ENCODE assay signal across 22 cellular contexts in the genomic region with DNA sequence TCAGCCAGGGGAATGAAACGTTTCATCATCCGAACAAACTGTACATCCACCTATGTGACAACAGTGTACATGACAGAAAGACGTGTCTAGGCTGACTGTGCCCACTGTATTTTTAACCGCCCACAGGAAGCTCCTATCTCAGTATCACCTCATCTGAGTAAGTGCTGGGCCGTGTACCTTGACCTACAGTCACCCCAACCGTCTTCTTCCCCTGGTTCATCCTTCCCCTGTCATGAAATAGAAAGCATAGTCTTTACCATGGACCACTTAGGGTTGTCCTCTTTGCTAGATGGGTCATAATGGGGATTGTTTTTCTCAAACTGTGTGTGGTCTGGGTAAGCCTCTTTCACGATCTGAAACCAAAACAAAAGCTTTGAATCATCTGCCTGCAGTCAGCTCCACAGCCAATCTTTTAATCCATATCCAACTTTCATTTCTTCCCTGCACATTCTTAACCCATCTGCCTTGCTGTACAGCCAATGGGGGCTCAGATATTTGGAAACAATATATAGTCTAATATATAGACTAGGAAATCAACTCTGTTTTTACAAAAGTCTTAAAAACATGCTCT. TPM values are rescaled to one million over a fixed set of nuclear protein-coding genes. Genes with fewer than 3 reads are reported as not detected.
DNase-seq lines count a peak whose midpoint lies in the region; ATAC-seq and TF ChIP-seq lines count a peak whose summit lies in the region.
"Had no signal": no experiment of that assay in that cellular context is flagged by ENCODE, and none has a peak within 500 bp of the region (broad histone marks: within the 10 kb centered on the region; RNA-seq: fewer than 3 reads in every experiment).

No MANE protein-coding gene starts in this region.

- H3K4ac ChIP-seq in IMR-90 (ENCODE audit: low read depth, low read length) (no peak overlapping the region), mesenchymal stem cell (ENCODE audit: low read depth in 1 of 2, low read length in 2 of 2) (no peak overlapping the region)

- no peaks in the 10 kb centered on the region for H3K9me3 Mint-ChIP-seq in activated T-helper 17 cell treated with anti-CD3 and anti-CD28 coated beads, Interleukin-2, amount 50 U/mL, for 72 hours
- H3K9me3 Mint-ChIP-seq: activated B cell treated with CpG ODN at 0.5 μM for 24 hours, nephron progenitor cell had no signal

- H2BK12ac ChIP-seq in mesenchymal stem cell (ENCODE audit: low read length in 2 of 2), result no peak overlapping the region

- H2AK9ac ChIP-seq in IMR-90 (replicated peaks; ENCODE audit: low read depth, low read length, poor library complexity), result peak overlapping the region; percentile 6

- no peak overlapping the region for H3K9ac ChIP-seq in IMR-90 (ENCODE audit: low read depth, low read length)
- peak overlapping the region; percentile 17 for H3K9ac ChIP-seq in mesenchymal stem cell (ENCODE audit: low read length)
- H3K9ac ChIP-seq: BLaER1 treated with 17β-estradiol and CSF1 and Interleukin-3, amounts not matched to agents 10 nM and 100 nM had no signal

- H3K14ac ChIP-seq in IMR-90 (replicated peaks; ENCODE audit: low read depth, low read length) (no peak overlapping the region), mesenchymal stem cell (ENCODE audit: low read length in 2 of 2) (no peak overlapping the region)

- in situ Hi-C loops in IMR-90 (cut with MboI; ENCODE audit: low sequenced_read_pairs), result no loop called here

- H3K36me3 ChIP-seq in IMR-90 (ENCODE audit: control insufficient read depth, insufficient read depth, low read length) (peaks cover 44% of the 10 kb centered on the region), mesenchymal stem cell (ENCODE audit: control insufficient read depth in 1 of 2, insufficient read depth in 2 of 2, low read depth in 1 of 2, low read length in 2 of 2) (peaks cover 37 to 75% of the 10 kb centered on the region in 2 experiments), upper lobe of left lung (peaks cover 8 to 72% (median 54%) of the 10 kb centered on the region in 4 donors)

- CTCF ChIA-PET in IMR-90 (lab: Yijun Ruan, JAX), result interaction anchor here (1.0 kb wide), 1 partner anchor 199 kb away, joined by 3 read pairs; no protein-coding TSS in a partner anchor

- peak overlapping the region; percentile 47 for H3K4me3 Mint-ChIP-seq in activated T-helper 17 cell treated with anti-CD3 and anti-CD28 coated beads, Interleukin-2, amount 50 U/mL, for 72 hours
- H3K4me3 Mint-ChIP-seq: activated B cell treated with CpG ODN at 0.5 μM for 24 hours, nephron progenitor cell had no signal

- H2BK120ac ChIP-seq in IMR-90 (ENCODE audit: low read depth, low read length) (no peak overlapping the region), mesenchymal stem cell (ENCODE audit: low read depth, low read length) (no peak overlapping the region)

- H4K8ac ChIP-seq in IMR-90 (ENCODE audit: low read depth in 2 of 2, low read length in 2 of 2) (no peak overlapping the region), mesenchymal stem cell (ENCODE audit: low read length) (no peak overlapping the region)

- H3K27me3 ChIP-seq in IMR-90 (ENCODE audit: control insufficient read depth, insufficient read depth, low read length) (no peaks in the 10 kb centered on the region), mesenchymal stem cell (ENCODE audit: control insufficient read depth in 1 of 2, insufficient read depth in 1 of 2, low read length in 2 of 2) (no peaks in the 10 kb centered on the region), upper lobe of left lung (no peaks in the 10 kb centered on the region)
- H3K27me3 ChIP-seq: BLaER1 treated with 17β-estradiol and CSF1 and Interleukin-3, amounts not matched to agents 10 nM and 100 nM; SJSA1 had no signal

- H3K18ac ChIP-seq in IMR-90 (ENCODE audit: low read depth, low read length) (no peak overlapping the region), mesenchymal stem cell (ENCODE audit: low read depth in 1 of 2, low read length in 2 of 2) (no peak overlapping the region)

- H3K9me3 ChIP-seq in IMR-90 (ENCODE audit: control insufficient read depth, insufficient read depth, low read length) (no peaks in the 10 kb centered on the region), mesenchymal stem cell (ENCODE audit: control insufficient read depth, low read length) (no peaks in the 10 kb centered on the region), upper lobe of left lung (no peaks in the 10 kb centered on the region)
- H3K9me3 ChIP-seq: A549; BLaER1 treated with 17β-estradiol and CSF1 and Interleukin-3, amounts not matched to agents 10 nM and 100 nM; SJSA1 had no signal

- TF ChIP-seq POLR2A in IMR-90 (IDR thresholded peaks at IDR 0.05; ENCODE audit: low read depth, low read length), result no peak
- TF ChIP-seq POLR2A in upper lobe of left lung (IDR thresholded peaks at IDR 0.05), result no peak

- POLR2A ChIA-PET in IMR-90 (lab: Charles Lee; ENCODE audit: unreplicated experiment), result no interaction called here

- no peaks in the 10 kb centered on the region for H4K20me1 ChIP-seq in IMR-90 (ENCODE audit: insufficient read depth, low read length)

- no peak overlapping the region for H4K91ac ChIP-seq in IMR-90 (ENCODE audit: insufficient read depth, low read depth, low read length)
- H4K91ac ChIP-seq in mesenchymal stem cell (ENCODE audit: low read length), result no peak overlapping the region

- H2BK5ac ChIP-seq in IMR-90 (ENCODE audit: low read depth, low read length, poor library complexity, severe bottlenecking), result no peak overlapping the region
- H2BK5ac ChIP-seq in mesenchymal stem cell (ENCODE audit: low read depth, low read length, poor library complexity, severe bottlenecking), result no peak overlapping the region

- H3K27ac ChIP-seq in IMR-90 (ENCODE audit: insufficient read depth, low read length) (no peak overlapping the region), mesenchymal stem cell (ENCODE audit: low read length, poor library complexity, severe bottlenecking) (no peak overlapping the region), upper lobe of left lung (no peak overlapping the region)
- H3K27ac ChIP-seq: A549; BLaER1 treated with 17β-estradiol and CSF1 and Interleukin-3, amounts not matched to agents 10 nM and 100 nM; epithelial cell of prostate; SJSA1 had no signal

- H3K4me2 ChIP-seq in IMR-90 (ENCODE audit: low read depth, low read length), result no peak overlapping the region
- H3K4me2 ChIP-seq in mesenchymal stem cell (ENCODE audit: low read length, poor library complexity, severe bottlenecking), result no peak overlapping the region
- H3K4me2 ChIP-seq: A549 had no signal

- no peak overlapping the region for H3K56ac ChIP-seq in IMR-90 (ENCODE audit: extremely low read depth, insufficient read depth, low read length)

- peak overlapping the region; percentile 83 for H3K27ac Mint-ChIP-seq in activated T-helper 17 cell treated with anti-CD3 and anti-CD28 coated beads, Interleukin-2, amount 50 U/mL, for 72 hours
- H3K27ac Mint-ChIP-seq: activated B cell treated with CpG ODN at 0.5 μM for 24 hours, nephron progenitor cell had no signal

- ATAC-seq in IMR-90 (ENCODE audit: low read depth) (no peak), upper lobe of left lung (ENCODE audit: low FRiP score in 2 of 2) (no peak), GM19328 (IDR thresholded peaks at IDR 0.05; ENCODE audit: unreplicated experiment) (no peak)
- peak; percentile 71 for ATAC-seq in activated T-helper 17 cell treated with anti-CD3 and anti-CD28 coated beads, Interleukin-2, amount 50 U/mL, for 72 hours (replicated peaks)
- ATAC-seq: A549, PC-3 had no signal

- no peak overlapping the region for H2BK15ac ChIP-seq in IMR-90 (ENCODE audit: low read depth, low read length)
- H2BK15ac ChIP-seq in mesenchymal stem cell (ENCODE audit: low read depth, poor library complexity, severe bottlenecking), result no peak overlapping the region

- TF ChIP-seq CTCF in IMR-90 (conservative IDR thresholded peaks at IDR 0.05; ENCODE audit: low read depth, low read length) (no peak), upper lobe of left lung (IDR thresholded peaks at IDR 0.05) (no peak)

- dilution Hi-C loops in IMR-90 (cut with HindIII; ENCODE audit: low sequenced_read_pairs, unreplicated experiment), result no loop called here

- 50% methylated on average over 2 of the region's 7 CpGs; no CpG with 5 or more reads in 1 of the 2 experiments for WGBS in IMR-90 (ENCODE audit: extremely low coverage in 2 of 2, insufficient read length in 1 of 2), 2 experiments
- WGBS in mesenchymal stem cell, result 95% methylated on average over 6 of the region's 7 CpGs
- WGBS in upper lobe of left lung, 2 donors, result 74 to 86% methylated on average over 7 of the region's 7 CpGs

- no peaks in the 10 kb centered on the region for H3K27me3 Mint-ChIP-seq in activated T-helper 17 cell treated with anti-CD3 and anti-CD28 coated beads, Interleukin-2, amount 50 U/mL, for 72 hours
- H3K27me3 Mint-ChIP-seq: activated B cell treated with CpG ODN at 0.5 μM for 24 hours had no signal

- no peak overlapping the region for H2BK20ac ChIP-seq in IMR-90 (ENCODE audit: low read depth, low read length)

- no peaks in the 10 kb centered on the region; the same call in 1 of the 2 replicates for H3K9me1 ChIP-seq in IMR-90 (ENCODE audit: insufficient read depth, low read length)

- no peak overlapping the region for H4K5ac ChIP-seq in IMR-90 (ENCODE audit: low read depth, low read length)

- H2AFZ ChIP-seq in IMR-90 (replicated peaks; ENCODE audit: low read length, poor library complexity), result no peak overlapping the region
- H2AFZ ChIP-seq in mesenchymal stem cell (ENCODE audit: low read depth, low read length), result no peak overlapping the region

- BruUV-seq in IMR-90 (replicated peaks; lab: Mats Ljungman, UMichigan), result no TSS peak

- peak; percentile 40 for DNase-seq in activated CD4-positive, alpha-beta T cell treated with anti-CD3 and anti-CD28 coated beads for 48 hours
- DNase-seq in activated CD4-positive, alpha-beta T cell treated with anti-CD3 and anti-CD28 coated beads, Interleukin-2, amount 50 U/mL, for 1 hour, result no peak
- DNase-seq in IMR-90, result peak; percentile 53
- DNase-seq in mesenchymal stem cell, result no peak
- no peak for DNase-seq in middle frontal gyrus (ENCODE audit: extremely low spot score, low spot score)
- no peak for DNase-seq in upper lobe of left lung
- DNase-seq: activated B cell treated with CpG ODN at 0.5 μM for 24 hours; central memory CD4-positive, alpha-beta T cell; hypothalamus; mesendoderm; NCI-H1436; NCI-H2171 treated with DMSO at 0.1 percent for 48 hours; nephron progenitor cell; PC-3; stimulated activated CD4-positive, alpha-beta T cell treated with anti-CD3 and anti-CD28 coated beads, Interleukin-2, amount 100 ng/mL, for 24 hours had no signal

- H3K4me1 ChIP-seq in IMR-90 (ENCODE audit: control insufficient read depth, insufficient read depth, low read length) (no peaks in the 10 kb centered on the region; the same call in 1 of the 2 replicates), mesenchymal stem cell (ENCODE audit: control insufficient read depth, insufficient read depth, low read depth, low read length) (peaks cover 1% of the 10 kb centered on the region), upper lobe of left lung (peaks cover 7 to 17% (median 10%) of the 10 kb centered on the region in 4 donors)

- peaks cover 75% of the 10 kb centered on the region for H3K36me3 Mint-ChIP-seq in activated T-helper 17 cell treated with anti-CD3 and anti-CD28 coated beads, Interleukin-2, amount 50 U/mL, for 72 hours (ENCODE audit: low read depth)

- TF ChIP-seq RAD21 in IMR-90 (IDR thresholded peaks at IDR 0.05; ENCODE audit: low read length), result no peak

- no peak for TF ChIP-seq EP300 in upper lobe of left lung (IDR thresholded peaks at IDR 0.05)

- H3K79me1 ChIP-seq in IMR-90 (ENCODE audit: low read depth in 1 of 2, low read length in 2 of 2) (peaks cover 6 to 17% of the 10 kb centered on the region in 2 experiments; a peak in 3 of 4 replicates), mesenchymal stem cell (replicated peaks; ENCODE audit: low read length, poor library complexity, severe bottlenecking) (peaks cover 9% of the 10 kb centered on the region)

- H3K4me1 Mint-ChIP-seq in activated T-helper 17 cell treated with anti-CD3 and anti-CD28 coated beads, Interleukin-2, amount 50 U/mL, for 72 hours, result peaks cover 12% of the 10 kb centered on the region

- H3K23ac ChIP-seq in IMR-90 (ENCODE audit: low read depth, low read length) (no peak overlapping the region), mesenchymal stem cell (ENCODE audit: low read length in 2 of 2) (no peak overlapping the region)

- H2AK5ac ChIP-seq in IMR-90 (ENCODE audit: low read depth, low read length), result no peak overlapping the region
- no peak overlapping the region for H2AK5ac ChIP-seq in mesenchymal stem cell (ENCODE audit: low read length, severe bottlenecking)

- no peak overlapping the region for H3K4me3 ChIP-seq in IMR-90 (ENCODE audit: insufficient read depth, low read depth, low read length)
- H3K4me3 ChIP-seq in mesenchymal stem cell (ENCODE audit: insufficient read depth in 1 of 2, low read depth in 1 of 2, low read length in 2 of 2), result no peak overlapping the region
- no peak overlapping the region for H3K4me3 ChIP-seq in upper lobe of left lung
- H3K4me3 ChIP-seq: A549; BLaER1 treated with 17β-estradiol and CSF1 and Interleukin-3, amounts not matched to agents 10 nM and 100 nM; SJSA1 had no signal

- intact Hi-C loops in IMR-90 (cut with micrococcal nuclease), result no loop called here

RNA-seq across cellular contexts. Expression of a gene that starts 4.2 kb away (rescaled TPM):
- total RNA-seq in IMR-90 (2012; rRNA removed) (51.9 and 72.1 TPM in 2 replicates), upper lobe of left lung (10 to 100 TPM; 23.2 to 39.8 (median 34.2) TPM)
- 42.8 and 43.1 TPM in 2 replicates for polyA plus RNA-seq in IMR-90 (2012; rRNA removed)
- polyA plus RNA-seq in IMR-90 (2012; cell fraction: cytosol; rRNA removed), result 21.1 and 28.2 TPM in 2 replicates
- 9.3 and 48.9 TPM in 2 replicates for polyA plus RNA-seq in IMR-90 (2012; cell fraction: nucleus; rRNA removed; ENCODE audit: low replicate concordance)
- total RNA-seq in activated T-helper 17 cell treated with anti-CD3 and anti-CD28 coated beads, Interleukin-2, amount 50 U/mL, for 72 hours, result 10 to 100 TPM; 72.7 to 81.0 TPM
- 42.7 TPM for polyA plus RNA-seq in mesenchymal stem cell (2013, experiment 1 of 2)
- 42.4 TPM for polyA plus RNA-seq in mesenchymal stem cell (2013, experiment 2 of 2)

RNA-seq across cellular contexts. Expression of a gene that starts 4.4 kb away (rescaled TPM):
- total RNA-seq in IMR-90 (2012; rRNA removed), result 9.7 and 11.1 TPM in 2 replicates
- polyA plus RNA-seq in IMR-90 (2012; rRNA removed), result 18.3 and 21.2 TPM in 2 replicates
- polyA plus RNA-seq in IMR-90 (2012; cell fraction: cytosol; rRNA removed), result 11.3 and 13.6 TPM in 2 replicates
- 45.4 and 71.9 TPM in 2 replicates for polyA plus RNA-seq in IMR-90 (2012; cell fraction: nucleus; rRNA removed; ENCODE audit: low replicate concordance)
- 10 to 100 TPM; 22.8 to 23.7 TPM for total RNA-seq in activated T-helper 17 cell treated with anti-CD3 and anti-CD28 coated beads, Interleukin-2, amount 50 U/mL, for 72 hours
- polyA plus RNA-seq in mesenchymal stem cell (2013, experiment 1 of 2), result 12.4 TPM
- 12.3 TPM for polyA plus RNA-seq in mesenchymal stem cell (2013, experiment 2 of 2)
- 10 to 100 TPM; 27.7 to 64.4 (median 36.9) TPM for total RNA-seq in upper lobe of left lung

RNA-seq across cellular contexts. Expression of a gene that starts 24.5 kb away (rescaled TPM):
- total RNA-seq in IMR-90 (2012; rRNA removed), result 38.9 and 51.1 TPM in 2 replicates
- polyA plus RNA-seq in IMR-90 (2012; rRNA removed), result 39.5 and 41.6 TPM in 2 replicates
- polyA plus RNA-seq in IMR-90 (2012; cell fraction: cytosol; rRNA removed), result 31.6 and 35.7 TPM in 2 replicates
- 75.7 and 105 TPM in 2 replicates for polyA plus RNA-seq in IMR-90 (2012; cell fraction: nucleus; rRNA removed; ENCODE audit: low replicate concordance)
- 10 to 100 TPM; 36.6 to 40.7 TPM for total RNA-seq in activated T-helper 17 cell treated with anti-CD3 and anti-CD28 coated beads, Interleukin-2, amount 50 U/mL, for 72 hours
- 35.7 TPM for polyA plus RNA-seq in mesenchymal stem cell (2013, experiment 1 of 2)
- 35.5 TPM for polyA plus RNA-seq in mesenchymal stem cell (2013, experiment 2 of 2)
- 10 to 100 TPM; 27.2 to 42.6 (median 35.8) TPM for total RNA-seq in upper lobe of left lung

RNA-seq across cellular contexts. Expression of a gene that starts 25.2 kb away (rescaled TPM):
- 19.2 and 19.7 TPM in 2 replicates for total RNA-seq in IMR-90 (2012; rRNA removed)
- polyA plus RNA-seq in IMR-90 (2012; rRNA removed), result 18.0 and 18.9 TPM in 2 replicates
- polyA plus RNA-seq in IMR-90 (2012; cell fraction: cytosol; rRNA removed), result 8.3 and 9.9 TPM in 2 replicates
- 16.9 and 25.2 TPM in 2 replicates for polyA plus RNA-seq in IMR-90 (2012; cell fraction: nucleus; rRNA removed; ENCODE audit: low replicate concordance)
- 100 to 1,000 TPM in 1 of 2 donors, 10 to 100 TPM in 1; 77.5 to 103 TPM for total RNA-seq in activated T-helper 17 cell treated with anti-CD3 and anti-CD28 coated beads, Interleukin-2, amount 50 U/mL, for 72 hours
- 6.7 TPM for polyA plus RNA-seq in mesenchymal stem cell (2013, experiment 1 of 2)
- 6.5 TPM for polyA plus RNA-seq in mesenchymal stem cell (2013, experiment 2 of 2)
- 10 to 100 TPM in 5 of 6 donors, 1 to 10 TPM in 1; 9.9 to 32.5 (median 15.8) TPM for total RNA-seq in upper lobe of left lung

RNA-seq across cellular contexts. Expression of a gene that starts 27.2 kb away (rescaled TPM):
- total RNA-seq in IMR-90 (2012; rRNA removed), result not detected in 2 replicates
- polyA plus RNA-seq in IMR-90 (2012; rRNA removed), result not detected in 2 replicates
- polyA plus RNA-seq in IMR-90 (2012; cell fraction: cytosol; rRNA removed), result not detected in 2 replicates
- 0.02 TPM in 1 of 2 replicates, not detected in the other for polyA plus RNA-seq in IMR-90 (2012; cell fraction: nucleus; rRNA removed; ENCODE audit: low replicate concordance)
- total RNA-seq in activated T-helper 17 cell treated with anti-CD3 and anti-CD28 coated beads, Interleukin-2, amount 50 U/mL, for 72 hours, result 10 to 100 TPM; 10.9 to 15.7 TPM
- polyA plus RNA-seq in mesenchymal stem cell (2013, experiment 1 of 2), result not detected
- polyA plus RNA-seq in mesenchymal stem cell (2013, experiment 2 of 2), result not detected
- total RNA-seq in upper lobe of left lung, result 1 to 10 TPM in 2 of 6 donors, under 1 TPM in 2, not detected in 2; 0.17 to 1.3 (median 1.0) TPM
- total RNA-seq: activated B cell treated with CpG ODN at 0.5 μM for 24 hours, PC-3, posterior vena cava, SJSA1 had no signal
- polyA plus RNA-seq: A549 had no signal

Comparison
In these comparisons a context has a peak if more than half of its experiments do, and no peak if none do; other contexts are left out.
1. DNase-seq: peak in activated CD4-positive, alpha-beta T cell treated with anti-CD3 and anti-CD28 coated beads for 48 hours (single experiment) and IMR-90 (single experiment); none in activated CD4-positive, alpha-beta T cell treated with anti-CD3 and anti-CD28 coated beads, Interleukin-2, amount 50 U/mL, for 1 hour (single experiment), mesenchymal stem cell (single experiment), middle frontal gyrus (single experiment) and upper lobe of left lung (0 of 2).